Comparison of ENCODE assay signal across 3 cellular contexts in genomic region chr2:99868260-99868659, GRCh38.
TF ChIP-seq lines count a peak whose summit lies in the region.

No MANE protein-coding gene starts in this region.

TF ChIP-seq in SK-N-SH, 30 proteins besides CTCF, POLR2A, EP300 and RAD21:
- no peak for TF ChIP-seq NFIC (IDR thresholded peaks at IDR 0.05; ENCODE audit: borderline replicate concordance)
- TF ChIP-seq MXI1 (IDR thresholded peaks at IDR 0.05; ENCODE audit: low read depth, low read length), result no peak
- 0 out of 2 replicates have a peak, but pooled peaks have one; percentile 25 for TF ChIP-seq FOXJ3 (CRISPR knock-in tag; IDR thresholded peaks at IDR 0.05)
TF ChIP-seq in SK-N-SH: peak in this region for 1.

TF ChIP-seq in SK-N-SH treated with all-trans-retinoic acid at 6 μM for 48 hours, 23 proteins besides CTCF, POLR2A, EP300 and RAD21:
- no peak for TF ChIP-seq PPARA (CRISPR knock-in tag; IDR thresholded peaks at IDR 0.05; ENCODE audit: borderline replicate concordance)
- no peak for TF ChIP-seq TSHZ2 (CRISPR knock-in tag; IDR thresholded peaks at IDR 0.05)
- no peak for TF ChIP-seq BACH2 (CRISPR knock-in tag; IDR thresholded peaks at IDR 0.05; ENCODE audit: borderline replicate concordance)
- TF ChIP-seq ARNTL (CRISPR knock-in tag; IDR thresholded peaks at IDR 0.05; ENCODE audit: borderline replicate concordance, low read depth), result no peak
- no peak for TF ChIP-seq ZNF70 (CRISPR knock-in tag; IDR thresholded peaks at IDR 0.05)
- no peak for TF ChIP-seq GLIS3 (CRISPR knock-in tag; IDR thresholded peaks at IDR 0.05)
- no peak for TF ChIP-seq PATZ1 (CRISPR knock-in tag; IDR thresholded peaks at IDR 0.05; ENCODE audit: borderline replicate concordance)
- TF ChIP-seq ZNF8 (CRISPR knock-in tag; IDR thresholded peaks at IDR 0.05), result no peak

TF ChIP-seq in endothelial cell of umbilical vein, 7 proteins besides CTCF, POLR2A, EP300 and RAD21 (continued from another document):
- TF ChIP-seq MYC (IDR thresholded peaks at IDR 0.05; ENCODE audit: low read depth, low read length), result no peak
- no peak for TF ChIP-seq MAX (IDR thresholded peaks at IDR 0.05; ENCODE audit: insufficient read depth, insufficient read length)
- no peak for TF ChIP-seq GATA2 (IDR thresholded peaks at IDR 0.05; ENCODE audit: insufficient read depth, insufficient read length, low read depth, low read length)
- no peak for TF ChIP-seq POLR2AphosphoS5 (IDR thresholded peaks at IDR 0.05; ENCODE audit: insufficient read depth, low read depth, low read length)
- TF ChIP-seq EZH2 (IDR thresholded peaks at IDR 0.05; ENCODE audit: borderline replicate concordance, low read depth, low read length, severe bottlenecking), result no peak
- no peak for TF ChIP-seq FOS (IDR thresholded peaks at IDR 0.05; ENCODE audit: borderline replicate concordance, insufficient read depth, low read length)
